24 cellular contexts compared by ENCODE assay signal in genomic region chr19:39333507-39333906, GRCh38. TPM values are rescaled to one million over a fixed set of nuclear protein-coding genes. Genes with fewer than 3 reads are reported as not detected.
DNase-seq lines count a peak whose midpoint lies in the region; ATAC-seq, FAIRE-seq and TF ChIP-seq lines count a peak whose summit lies in the region.
"Had no signal": no experiment of that assay in that cellular context is flagged by ENCODE, and none has a peak within 500 bp of the region (broad histone marks: within the 10 kb centered on the region; RNA-seq: fewer than 3 reads in every experiment).

No MANE protein-coding gene starts in this region.

- H3K27me3 Mint-ChIP-seq in stimulated activated naive CD8-positive, alpha-beta T cell treated with anti-CD3 and anti-CD28 coated beads, Interleukin-15, Interleukin-2, amounts not matched to agents 100 ng/mL and 50 ng/mL, for 24 hours = no peaks in the 10 kb centered on the region
- no peaks in the 10 kb centered on the region for H3K27me3 Mint-ChIP-seq in stimulated activated naive CD8-positive, alpha-beta T cell treated with anti-CD3 and anti-CD28 coated beads, Interleukin-15, amount 100 ng/mL, for 72 hours
- H3K27me3 Mint-ChIP-seq: dendritic cell treated with granulocyte-macrophage colony-stimulating factor and Interleukin-4, amounts not matched to agents 40 ng/mL and 50 ng/mL, for 4 days had no signal

- no peak overlapping the region for H2AFZ ChIP-seq in OCI-LY7 (ENCODE audit: low read length)
- H2AFZ ChIP-seq in K562 (ENCODE audit: low read depth, low read length) = no peak overlapping the region

- TF ChIP-seq POLR2A in K562 (conservative IDR thresholded peaks at IDR 0.05) = no peak
- no peak for TF ChIP-seq POLR2A in prostate gland (IDR thresholded peaks at IDR 0.05)

- no peak for TF ChIP-seq RAD21 in K562 (CRISPR knock-in tag; conservative IDR thresholded peaks at IDR 0.05 in 1 of 2, IDR thresholded peaks at IDR 0.05 in 1 of 2)

- no peak for TF ChIP-seq EP300 in K562 (IDR thresholded peaks at IDR 0.05; ENCODE audit: low read length)

- CTCF ChIA-PET in OCI-LY7 (lab: Charles Lee; ENCODE audit: unreplicated experiment) (no interaction called here), K562 (lab: Yijun Ruan, JAX; ENCODE audit: low intra/inter-chr PET ratio) (no interaction called here)

- peaks cover 36% of the 10 kb centered on the region for H3K4me1 ChIP-seq in OCI-LY7 (ENCODE audit: insufficient read depth, low read length, poor library complexity, severe bottlenecking)
- H3K4me1 ChIP-seq in K562 (replicated peaks in 1 of 2; ENCODE audit: control insufficient read depth in 2 of 2, insufficient read depth in 2 of 2, low read length in 2 of 2) = peaks cover 11 to 20% of the 10 kb centered on the region in 2 experiments
- no peaks in the 10 kb centered on the region for H3K4me1 ChIP-seq in prostate gland (replicated peaks)
- H3K4me1 ChIP-seq: HAP-1 had no signal

- no peak overlapping the region for H3K9ac ChIP-seq in K562 (ENCODE audit: insufficient read depth in 1 of 2, low read depth in 2 of 2, low read length in 2 of 2)

- no peak for FAIRE-seq in K562 (lab: Jason Lieb, UNC)

- H3K4me3 ChIP-seq in OCI-LY7 (ENCODE audit: low read depth, low read length, poor library complexity, severe bottlenecking) (no peak overlapping the region), K562 (no peak overlapping the region), prostate gland (no peak overlapping the region), dorsolateral prefrontal cortex (no peak overlapping the region)
- H3K4me3 ChIP-seq: HAP-1, left ventricle myocardium inferior, skin epidermis had no signal

- H3K79me2 ChIP-seq in OCI-LY7 (ENCODE audit: insufficient read depth, low read depth, low read length) (peaks cover 19% of the 10 kb centered on the region; the same call in 1 of the 2 replicates), K562 (ENCODE audit: control insufficient read depth, insufficient read depth, low read length) (no peaks in the 10 kb centered on the region)

- H3K27ac ChIP-seq in OCI-LY7 (ENCODE audit: low read depth, low read length, poor library complexity, severe bottlenecking) (no peak overlapping the region), K562 (ENCODE audit: extremely low read depth, low read depth, low read length) (no peak overlapping the region), prostate gland (no peak overlapping the region), dorsolateral prefrontal cortex (no peak overlapping the region)
- H3K27ac ChIP-seq: left ventricle myocardium inferior had no signal

- peak overlapping the region; percentile 52 for H3K27ac Mint-ChIP-seq in stimulated activated naive CD8-positive, alpha-beta T cell treated with anti-CD3 and anti-CD28 coated beads, Interleukin-15, Interleukin-2, amounts not matched to agents 100 ng/mL and 50 ng/mL, for 24 hours
- peak overlapping the region in 1 of 2 donors; percentile 72 for H3K27ac Mint-ChIP-seq in stimulated activated naive CD8-positive, alpha-beta T cell treated with anti-CD3 and anti-CD28 coated beads, Interleukin-15, amount 100 ng/mL, for 72 hours

- H3K4me3 Mint-ChIP-seq in stimulated activated naive CD8-positive, alpha-beta T cell treated with anti-CD3 and anti-CD28 coated beads, Interleukin-15, Interleukin-2, amounts not matched to agents 100 ng/mL and 50 ng/mL, for 24 hours = peak overlapping the region; percentile 69
- peak overlapping the region; percentile 95 to 98 for H3K4me3 Mint-ChIP-seq in stimulated activated naive CD8-positive, alpha-beta T cell treated with anti-CD3 and anti-CD28 coated beads, Interleukin-15, amount 100 ng/mL, for 72 hours

- 78% methylated on average over 6 of the region's 6 CpGs for WGBS in K562 (ENCODE audit: insufficient coverage, low coverage, missing lambda C conversion rate)
- WGBS in prostate gland = 92% methylated on average over 6 of the region's 6 CpGs

- H3K9me3 ChIP-seq in OCI-LY7 (ENCODE audit: low read length) (no peaks in the 10 kb centered on the region), K562 (replicated peaks; ENCODE audit: control insufficient read depth, insufficient read depth, low read depth, low read length) (no peaks in the 10 kb centered on the region), prostate gland (no peaks in the 10 kb centered on the region)
- H3K9me3 ChIP-seq: HAP-1, heart right ventricle, left ventricle myocardium inferior had no signal

- no peaks in the 10 kb centered on the region for H3K9me3 Mint-ChIP-seq in stimulated activated naive CD8-positive, alpha-beta T cell treated with anti-CD3 and anti-CD28 coated beads, Interleukin-15, Interleukin-2, amounts not matched to agents 100 ng/mL and 50 ng/mL, for 24 hours
- H3K9me3 Mint-ChIP-seq in stimulated activated naive CD8-positive, alpha-beta T cell treated with anti-CD3 and anti-CD28 coated beads, Interleukin-15, amount 100 ng/mL, for 72 hours = no peaks in the 10 kb centered on the region
- H3K9me3 Mint-ChIP-seq: dendritic cell treated with granulocyte-macrophage colony-stimulating factor and Interleukin-4, amounts not matched to agents 40 ng/mL and 50 ng/mL, for 4 days had no signal

- peaks cover 30% of the 10 kb centered on the region for H3K36me3 Mint-ChIP-seq in stimulated activated naive CD8-positive, alpha-beta T cell treated with anti-CD3 and anti-CD28 coated beads, Interleukin-15, Interleukin-2, amounts not matched to agents 100 ng/mL and 50 ng/mL, for 24 hours (ENCODE audit: low read depth)

- TF ChIP-seq CTCF in OCI-LY7 (conservative IDR thresholded peaks at IDR 0.05; ENCODE audit: low read length) = no peak
- no peak for TF ChIP-seq CTCF in K562 (IDR thresholded peaks at IDR 0.05 in 2 of 3, conservative IDR thresholded peaks at IDR 0.05 in 1 of 3; ENCODE audit: insufficient read depth in 2 of 3, low read depth in 1 of 3, low read length in 3 of 3)
- TF ChIP-seq CTCF in prostate gland (IDR thresholded peaks at IDR 0.05) = no peak
- no peak for TF ChIP-seq CTCF in dorsolateral prefrontal cortex (IDR thresholded peaks at IDR 0.05 in 54 of 56, conservative IDR thresholded peaks at IDR 0.05 in 2 of 56; ENCODE audit: low read depth in 1 of 56, partially characterized antibody in 56 of 56)

- no peak for ATAC-seq in stimulated activated naive CD8-positive, alpha-beta T cell treated with anti-CD3 and anti-CD28 coated beads, Interleukin-15, Interleukin-2, amounts not matched to agents 100 U/mL and 50 U/mL, for 24 hours
- ATAC-seq in K562 (no peak), GM18867 (IDR thresholded peaks at IDR 0.05; ENCODE audit: unreplicated experiment) (no peak)
- ATAC-seq in stimulated activated naive CD8-positive, alpha-beta T cell treated with anti-CD3 and anti-CD28 coated beads, Interleukin-15, amount 100 ng/mL, for 72 hours = no peak
- ATAC-seq: activated CD4-positive, CD25-positive, alpha-beta regulatory T cell treated with anti-CD3 and anti-CD28 coated beads, Interleukin-2, amount 50 U/mL, for 24 hours; heart right ventricle had no signal

- in situ Hi-C loops in K562 (cut with MboI) = no loop called here

- H3K27me3 ChIP-seq in K562 (ENCODE audit: control insufficient read depth in 2 of 2, insufficient read depth in 2 of 2, low read length in 2 of 2) (no peaks in the 10 kb centered on the region), prostate gland (replicated peaks; ENCODE audit: insufficient read depth) (no peaks in the 10 kb centered on the region), dorsolateral prefrontal cortex (no peaks in the 10 kb centered on the region)

- H3K36me3 ChIP-seq in OCI-LY7 (ENCODE audit: insufficient read depth, low read length) = peaks cover 4% of the 10 kb centered on the region; the same call in 1 of the 2 replicates
- H3K36me3 ChIP-seq in K562 (ENCODE audit: control insufficient read depth, insufficient read depth, low read length) = no peaks in the 10 kb centered on the region
- no peaks in the 10 kb centered on the region for H3K36me3 ChIP-seq in prostate gland
- H3K36me3 ChIP-seq: HAP-1, left ventricle myocardium inferior had no signal

- H3K9me1 ChIP-seq in K562 (ENCODE audit: control insufficient read depth, insufficient read depth, low read length) = no peaks in the 10 kb centered on the region

- intact Hi-C loops in OCI-LY7 (cut with micrococcal nuclease; ENCODE audit: unreplicated experiment) = no loop called here
- intact Hi-C loops in K562 (cut with micrococcal nuclease) = no loop called here
- intact Hi-C loops in prostate gland (cut with DNase I) = no loop called here
- intact Hi-C loops in dorsolateral prefrontal cortex (cut with DNase I) = no loop called here

- H4K20me1 ChIP-seq in OCI-LY7 (ENCODE audit: insufficient read depth, low read length) (no peaks in the 10 kb centered on the region), K562 (replicated peaks; ENCODE audit: control insufficient read depth, insufficient read depth, low read length) (no peaks in the 10 kb centered on the region)

- peaks cover 71% of the 10 kb centered on the region for H3K4me1 Mint-ChIP-seq in stimulated activated naive CD8-positive, alpha-beta T cell treated with anti-CD3 and anti-CD28 coated beads, Interleukin-15, Interleukin-2, amounts not matched to agents 100 ng/mL and 50 ng/mL, for 24 hours (ENCODE audit: low read depth)
- peaks cover 88% of the 10 kb centered on the region for H3K4me1 Mint-ChIP-seq in stimulated activated naive CD8-positive, alpha-beta T cell treated with anti-CD3 and anti-CD28 coated beads, Interleukin-15, amount 100 ng/mL, for 72 hours

- BruUV-seq in OCI-LY7 (replicated peaks; lab: Mats Ljungman, UMichigan) = TSS peak; percentile 61
- no TSS peak for BruUV-seq in K562 (replicated peaks; lab: Mats Ljungman, UMichigan)

- no peak overlapping the region for H3K4me2 ChIP-seq in OCI-LY7 (ENCODE audit: low read length)
- H3K4me2 ChIP-seq in K562 (ENCODE audit: insufficient read depth, low read length) = no peak overlapping the region

- POLR2A ChIA-PET in OCI-LY7 (lab: Charles Lee) = no interaction called here
- POLR2A ChIA-PET in K562 (lab: Yijun Ruan, JAX) = no interaction called here

- H3K9me2 ChIP-seq in OCI-LY7 (ENCODE audit: insufficient read depth, low read length) = no peaks in the 10 kb centered on the region

- no peak for DNase-seq in stimulated activated naive CD8-positive, alpha-beta T cell treated with anti-CD3 and anti-CD28 coated beads, Interleukin-15, Interleukin-2, amounts not matched to agents 100 U/mL and 50 U/mL, for 24 hours
- DNase-seq in OCI-LY7 (ENCODE audit: low spot score) (no peak), K562 (ENCODE audit: extremely low read depth in 1 of 4, low spot score in 3 of 4) (no peak), prostate gland (ENCODE audit: low spot score) (no peak), dorsolateral prefrontal cortex (no peak)
- DNase-seq in stimulated activated naive CD8-positive, alpha-beta T cell treated with anti-CD3 and anti-CD28 coated beads, Interleukin-15, amount 100 ng/mL, for 72 hours = no peak
- DNase-seq: amygdala, heart right ventricle, left ventricle myocardium inferior, midbrain, NCI-H1092 treated with DMSO at 0.1 percent for 48 hours, NCI-H2107, NCI-H524, T1000 had no signal

RNA-seq across cellular contexts. Expression of gene GMFG, which starts 2.3 kb away (rescaled TPM):
- 135 and 183 TPM in 2 replicates for total RNA-seq in OCI-LY7 (2014; rRNA removed; shearing (Covaris generic))
- 230 and 314 TPM in 2 replicates for total RNA-seq in OCI-LY7 (2022)
- total RNA-seq in K562 (2011; cell fraction: chromatin; rRNA removed; ENCODE audit: low replicate concordance) = 7.6 and 17.2 TPM in 2 replicates
- total RNA-seq in K562 (2011; cell fraction: nucleolus; rRNA removed) = 11.3 and 11.6 TPM in 2 replicates
- 14.4 and 17.5 TPM in 2 replicates for total RNA-seq in K562 (2011; cell fraction: nucleoplasm; rRNA removed)
- 37.1 and 48.4 TPM in 2 replicates for total RNA-seq in K562 (2014; rRNA removed)
- total RNA-seq in K562 (2014; rRNA removed; fragmentation: Illumina TruSeq; extraction: Trizol) = 48.5 and 59.1 TPM in 2 replicates
- 52.8 and 55.6 TPM in 2 replicates for total RNA-seq in K562 (2015; rRNA removed; fragmentation: Illumina TruSeq; extraction: Trizol)
- total RNA-seq in K562 (2021) = 51.8 and 58.6 TPM in 2 replicates
- polyA plus RNA-seq in K562 (2011; rRNA removed) = 91.3 and 101 TPM in 2 replicates
- polyA plus RNA-seq in K562 (2011; cell fraction: cytosol; rRNA removed) = 45.0 and 75.1 TPM in 2 replicates
- 35.8 and 51.3 TPM in 2 replicates for polyA plus RNA-seq in K562 (2011; cell fraction: nucleus; rRNA removed)
- 108 and 198 TPM in 2 replicates for polyA plus RNA-seq in K562 (2012)
- 49.0 and 60.2 TPM in 2 replicates for polyA plus RNA-seq in K562 (2014; fragmentation: Illumina TruSeq; extraction: Trizol)
- 100 to 1,000 TPM; 133 to 152 TPM for polyA plus RNA-seq in K562 (2014; fragmentation: Nextera tagmentation; extraction: Ambion mirVana)
- polyA plus RNA-seq in K562 (2014; rRNA removed) = 61.3 and 70.7 TPM in 2 replicates
- 23.5 and 24.2 TPM in 2 replicates for polyA minus RNA-seq in K562 (2011; rRNA and poly(A)+ RNA removed)
- polyA minus RNA-seq in K562 (2011; cell fraction: cytosol; rRNA and poly(A)+ RNA removed) = 8.4 and 10.6 TPM in 2 replicates
- polyA minus RNA-seq in K562 (2011; cell fraction: nucleus; rRNA and poly(A)+ RNA removed) = 2.2 and 9.1 TPM in 2 replicates
- total RNA-seq in prostate gland = 10 to 100 TPM in 1 of 2 donors, 1 to 10 TPM in 1; 1.5 to 10.2 TPM
- 10 to 100 TPM in 94 of 120 experiments, 1 to 10 TPM in 26; 4.4 to 36.5 (median 12.4) TPM for total RNA-seq in dorsolateral prefrontal cortex
- total RNA-seq: LHCN-M2 had no signal

RNA-seq across cellular contexts. Expression of gene SAMD4B, which starts 8.7 kb away (rescaled TPM):
- 46.2 and 59.4 TPM in 2 replicates for total RNA-seq in OCI-LY7 (2014; rRNA removed; shearing (Covaris generic))
- total RNA-seq in OCI-LY7 (2022) (60.0 and 68.8 TPM in 2 replicates), K562 (2014; rRNA removed) (41.1 and 55.2 TPM in 2 replicates), K562 (2014; rRNA removed; fragmentation: Illumina TruSeq; extraction: Trizol) (17.2 and 19.9 TPM in 2 replicates), K562 (2015; rRNA removed; fragmentation: Illumina TruSeq; extraction: Trizol) (38.0 and 42.2 TPM in 2 replicates), K562 (2021) (86.3 and 90.5 TPM in 2 replicates), prostate gland (100 to 1,000 TPM; 133 to 227 TPM), dorsolateral prefrontal cortex (100 to 1,000 TPM; 107 to 294 (median 153) TPM)
- total RNA-seq in K562 (2011; cell fraction: chromatin; rRNA removed; ENCODE audit: low replicate concordance) = 114 and 163 TPM in 2 replicates
- 74.5 and 86.1 TPM in 2 replicates for total RNA-seq in K562 (2011; cell fraction: nucleolus; rRNA removed)
- 116 and 164 TPM in 2 replicates for total RNA-seq in K562 (2011; cell fraction: nucleoplasm; rRNA removed)
- polyA plus RNA-seq in K562 (2011; rRNA removed) (20.9 and 54.2 TPM in 2 replicates), K562 (2014; fragmentation: Illumina TruSeq; extraction: Trizol) (81.8 and 105 TPM in 2 replicates), K562 (2014; fragmentation: Nextera tagmentation; extraction: Ambion mirVana) (1 to 10 TPM; 3.4 to 5.9 TPM), K562 (2014; rRNA removed) (76.4 and 77.0 TPM in 2 replicates)
- 38.5 and 56.2 TPM in 2 replicates for polyA plus RNA-seq in K562 (2011; cell fraction: cytosol; rRNA removed)
- 81.0 and 127 TPM in 2 replicates for polyA plus RNA-seq in K562 (2011; cell fraction: nucleus; rRNA removed)
- 86.0 and 136 TPM in 2 replicates for polyA plus RNA-seq in K562 (2012)
- polyA minus RNA-seq in K562 (2011; rRNA and poly(A)+ RNA removed) = 22.5 and 27.0 TPM in 2 replicates
- polyA minus RNA-seq in K562 (2011; cell fraction: cytosol; rRNA and poly(A)+ RNA removed) = 59.6 and 84.3 TPM in 2 replicates
- polyA minus RNA-seq in K562 (2011; cell fraction: nucleus; rRNA and poly(A)+ RNA removed) = 23.4 and 27.1 TPM in 2 replicates

RNA-seq across cellular contexts. Expression of gene LRFN1, which starts 12.8 kb away (rescaled TPM):
- total RNA-seq in OCI-LY7 (2014; rRNA removed; shearing (Covaris generic)) = 1.2 and 2.0 TPM in 2 replicates
- total RNA-seq in OCI-LY7 (2022) (2.8 and 3.6 TPM in 2 replicates), K562 (2014; rRNA removed) (3.8 and 5.0 TPM in 2 replicates), K562 (2014; rRNA removed; fragmentation: Illumina TruSeq; extraction: Trizol) (0.44 and 0.45 TPM in 2 replicates), K562 (2015; rRNA removed; fragmentation: Illumina TruSeq; extraction: Trizol) (1.1 and 1.3 TPM in 2 replicates), K562 (2021) (10.6 and 10.7 TPM in 2 replicates), prostate gland (1 to 10 TPM; 4.2 to 5.6 TPM), dorsolateral prefrontal cortex (10 to 100 TPM in 115 of 120 experiments, 1 to 10 TPM in 5; 6.4 to 25.4 (median 16.9) TPM)
- 2.3 and 5.9 TPM in 2 replicates for total RNA-seq in K562 (2011; cell fraction: chromatin; rRNA removed; ENCODE audit: low replicate concordance)
- total RNA-seq in K562 (2011; cell fraction: nucleolus; rRNA removed) = 10.0 and 11.3 TPM in 2 replicates
- total RNA-seq in K562 (2011; cell fraction: nucleoplasm; rRNA removed) = 5.9 and 6.6 TPM in 2 replicates
- polyA plus RNA-seq in K562 (2011; rRNA removed) (0.52 and 1.0 TPM in 2 replicates), K562 (2014; fragmentation: Illumina TruSeq; extraction: Trizol) (1.3 and 2.1 TPM in 2 replicates), K562 (2014; fragmentation: Nextera tagmentation; extraction: Ambion mirVana) (under 1 TPM; 0.13 TPM), K562 (2014; rRNA removed) (3.9 and 4.6 TPM in 2 replicates)
- 1.9 and 4.7 TPM in 2 replicates for polyA plus RNA-seq in K562 (2011; cell fraction: cytosol; rRNA removed)
- 2.7 and 3.9 TPM in 2 replicates for polyA plus RNA-seq in K562 (2011; cell fraction: nucleus; rRNA removed)
- 4.1 and 4.7 TPM in 2 replicates for polyA plus RNA-seq in K562 (2012)
- polyA minus RNA-seq in K562 (2011; rRNA and poly(A)+ RNA removed) = 0.98 and 1.0 TPM in 2 replicates
- 2.8 and 5.5 TPM in 2 replicates for polyA minus RNA-seq in K562 (2011; cell fraction: cytosol; rRNA and poly(A)+ RNA removed)
- polyA minus RNA-seq in K562 (2011; cell fraction: nucleus; rRNA and poly(A)+ RNA removed) = 2.7 and 3.8 TPM in 2 replicates
- total RNA-seq: LHCN-M2 had no signal

RNA-seq across cellular contexts. Expression of gene IFNL1, which starts 37.3 kb away (rescaled TPM):
- total RNA-seq in OCI-LY7 (2014; rRNA removed; shearing (Covaris generic)) = not detected in 2 replicates
- not detected in 2 replicates for total RNA-seq in OCI-LY7 (2022)
- not detected in 2 replicates for total RNA-seq in K562 (2011; cell fraction: chromatin; rRNA removed; ENCODE audit: low replicate concordance)
- not detected in 2 replicates for total RNA-seq in K562 (2011; cell fraction: nucleolus; rRNA removed)
- not detected in 2 replicates for total RNA-seq in K562 (2011; cell fraction: nucleoplasm; rRNA removed)
- not detected in 2 replicates for total RNA-seq in K562 (2014; rRNA removed)
- total RNA-seq in K562 (2014; rRNA removed; fragmentation: Illumina TruSeq; extraction: Trizol) = not detected in 2 replicates
- not detected in 2 replicates for total RNA-seq in K562 (2015; rRNA removed; fragmentation: Illumina TruSeq; extraction: Trizol)
- total RNA-seq in K562 (2021) = not detected in 2 replicates
- polyA plus RNA-seq in K562 (2011; rRNA removed) = not detected in 2 replicates
- polyA plus RNA-seq in K562 (2011; cell fraction: cytosol; rRNA removed) = not detected in 2 replicates
- polyA plus RNA-seq in K562 (2011; cell fraction: nucleus; rRNA removed) = not detected in 2 replicates
- polyA plus RNA-seq in K562 (2012) = not detected in 2 replicates
- not detected in 2 replicates for polyA plus RNA-seq in K562 (2014; fragmentation: Illumina TruSeq; extraction: Trizol)
- polyA plus RNA-seq in K562 (2014; fragmentation: Nextera tagmentation; extraction: Ambion mirVana) = not detected
- polyA plus RNA-seq in K562 (2014; rRNA removed) = not detected in 2 replicates
- polyA minus RNA-seq in K562 (2011; rRNA and poly(A)+ RNA removed) = not detected in 2 replicates
- not detected in 2 replicates for polyA minus RNA-seq in K562 (2011; cell fraction: cytosol; rRNA and poly(A)+ RNA removed)
- not detected in 2 replicates for polyA minus RNA-seq in K562 (2011; cell fraction: nucleus; rRNA and poly(A)+ RNA removed)
- total RNA-seq in prostate gland = not detected
- total RNA-seq in dorsolateral prefrontal cortex = not detected
- total RNA-seq: heart right ventricle, HT1080, left ventricle myocardium inferior, LHCN-M2, pulmonary artery endothelial cell, ureter had no signal
- polyA plus RNA-seq: heart right ventricle had no signal

RNA-seq across cellular contexts. Expression of gene PAF1, which starts 57.4 kb away (rescaled TPM):
- total RNA-seq in OCI-LY7 (2014; rRNA removed; shearing (Covaris generic)) = 33.1 and 35.4 TPM in 2 replicates
- total RNA-seq in OCI-LY7 (2022) = 45.9 and 46.8 TPM in 2 replicates
- 59.0 and 87.9 TPM in 2 replicates for total RNA-seq in K562 (2011; cell fraction: chromatin; rRNA removed; ENCODE audit: low replicate concordance)
- 51.6 and 65.2 TPM in 2 replicates for total RNA-seq in K562 (2011; cell fraction: nucleolus; rRNA removed)
- total RNA-seq in K562 (2011; cell fraction: nucleoplasm; rRNA removed) = 40.5 and 40.8 TPM in 2 replicates
- total RNA-seq in K562 (2014; rRNA removed) = 41.2 and 50.5 TPM in 2 replicates
- total RNA-seq in K562 (2014; rRNA removed; fragmentation: Illumina TruSeq; extraction: Trizol) = 22.6 and 23.2 TPM in 2 replicates
- total RNA-seq in K562 (2015; rRNA removed; fragmentation: Illumina TruSeq; extraction: Trizol) = 37.0 and 39.8 TPM in 2 replicates
- total RNA-seq in K562 (2021) = 30.7 and 33.8 TPM in 2 replicates
- 30.1 and 31.6 TPM in 2 replicates for polyA plus RNA-seq in K562 (2011; rRNA removed)
- polyA plus RNA-seq in K562 (2011; cell fraction: cytosol; rRNA removed) = 31.4 and 56.3 TPM in 2 replicates
- polyA plus RNA-seq in K562 (2011; cell fraction: nucleus; rRNA removed) = 65.9 and 73.6 TPM in 2 replicates
- polyA plus RNA-seq in K562 (2012) = 37.5 and 43.8 TPM in 2 replicates
- 41.1 and 45.0 TPM in 2 replicates for polyA plus RNA-seq in K562 (2014; fragmentation: Illumina TruSeq; extraction: Trizol)
- polyA plus RNA-seq in K562 (2014; fragmentation: Nextera tagmentation; extraction: Ambion mirVana) = 1 to 10 TPM; 1.5 to 1.7 TPM
- 32.4 and 43.5 TPM in 2 replicates for polyA plus RNA-seq in K562 (2014; rRNA removed)
- 38.6 and 43.3 TPM in 2 replicates for polyA minus RNA-seq in K562 (2011; rRNA and poly(A)+ RNA removed)
- 21.1 and 21.3 TPM in 2 replicates for polyA minus RNA-seq in K562 (2011; cell fraction: cytosol; rRNA and poly(A)+ RNA removed)
- polyA minus RNA-seq in K562 (2011; cell fraction: nucleus; rRNA and poly(A)+ RNA removed) = 33.7 and 58.5 TPM in 2 replicates
- total RNA-seq in prostate gland = 10 to 100 TPM; 47.5 to 63.6 TPM
- 10 to 100 TPM; 33.5 to 65.7 (median 46.2) TPM for total RNA-seq in dorsolateral prefrontal cortex
